In genomic region chr20:2385026-2385425, GRCh38 we compare ENCODE assay signal across 20 cellular contexts. TPM values are rescaled to one million over a fixed set of nuclear protein-coding genes. Genes with fewer than 3 reads are reported as not detected.
DNase-seq lines count a peak whose midpoint lies in the region; ATAC-seq, FAIRE-seq and TF ChIP-seq lines count a peak whose summit lies in the region.
"Had no signal": no experiment of that assay in that cellular context is flagged by ENCODE, and none has a peak within 500 bp of the region (broad histone marks: within the 10 kb centered on the region; RNA-seq: fewer than 3 reads in every experiment).

No MANE protein-coding gene starts in this region.

- H3K27me3 Mint-ChIP-seq in activated CD8-positive, alpha-beta memory T cell treated with anti-CD3 and anti-CD28 coated beads, Interleukin-2, amount 10 ng/mL, durations not matched to agents 7 days and 5 days, result peaks cover 3% of the 10 kb centered on the region

- H4K20me1 ChIP-seq in keratinocyte (ENCODE audit: control insufficient read depth, extremely low read depth, insufficient read depth, low read length), result no peaks in the 10 kb centered on the region
- no peaks in the 10 kb centered on the region for H4K20me1 ChIP-seq in mammary epithelial cell (ENCODE audit: insufficient read depth, low read length)

- dilution Hi-C loops in keratinocyte (cut with MboI; ENCODE audit: extremely low pct_ligation_motif_present, low sequenced_read_pairs) (no loop called here), mammary epithelial cell (cut with HindIII; ENCODE audit: low sequenced_read_pairs) (no loop called here)

- no TSS peak for BruUV-seq in mammary epithelial cell (replicated peaks; lab: Mats Ljungman, UMichigan)

- no peak overlapping the region for H3K4me2 ChIP-seq in keratinocyte (ENCODE audit: control insufficient read depth, extremely low read depth, insufficient read depth, low read depth, low read length)
- no peak overlapping the region for H3K4me2 ChIP-seq in mammary epithelial cell (ENCODE audit: insufficient read depth, low read depth, low read length)
- H3K4me2 ChIP-seq: GM23338 had no signal

- intact Hi-C loops in mammary epithelial cell (cut with micrococcal nuclease), result no loop called here

- H3K79me2 ChIP-seq in keratinocyte (ENCODE audit: control insufficient read depth, insufficient read depth, low read length) (no peaks in the 10 kb centered on the region), mammary epithelial cell (ENCODE audit: insufficient read depth, low read length) (no peaks in the 10 kb centered on the region)

- no peak for TF ChIP-seq CTCF in RWPE2 (IDR thresholded peaks at IDR 0.05; ENCODE audit: poor library complexity, severe bottlenecking)
- no peak for TF ChIP-seq CTCF in keratinocyte (optimal IDR thresholded peaks at IDR 0.05 in 1 of 3, IDR thresholded peaks at IDR 0.05 in 1 of 3, conservative IDR thresholded peaks at IDR 0.05 in 1 of 3; ENCODE audit: extremely low read depth in 1 of 3, insufficient read depth in 2 of 3, low read length in 3 of 3)
- no peak for TF ChIP-seq CTCF in mammary epithelial cell (conservative IDR thresholded peaks at IDR 0.05 in 1 of 2, IDR thresholded peaks at IDR 0.05 in 1 of 2; ENCODE audit: extremely low read depth in 1 of 2, insufficient read depth in 1 of 2, low read depth in 1 of 2, low read length in 2 of 2)
- no peak for TF ChIP-seq CTCF in right atrium auricular region (IDR thresholded peaks at IDR 0.05)

- WGBS in mammary epithelial cell (ENCODE audit: low coverage, missing lambda C conversion rate), result 70% methylated on average over 5 of the region's 5 CpGs

- in situ Hi-C loops in mammary epithelial cell (cut with MboI; ENCODE audit: low sequenced_read_pairs in 2 of 2), result no loop called here

- H3K9ac ChIP-seq in keratinocyte (ENCODE audit: control insufficient read depth, extremely low read depth, insufficient read depth, low read length) (no peak overlapping the region), mammary epithelial cell (ENCODE audit: insufficient read depth, low read length) (no peak overlapping the region)

- peaks cover 8% of the 10 kb centered on the region for H3K4me1 Mint-ChIP-seq in activated CD8-positive, alpha-beta memory T cell treated with anti-CD3 and anti-CD28 coated beads, Interleukin-2, amount 10 ng/mL, durations not matched to agents 7 days and 5 days

- no peaks in the 10 kb centered on the region for H3K36me3 Mint-ChIP-seq in activated CD8-positive, alpha-beta memory T cell treated with anti-CD3 and anti-CD28 coated beads, Interleukin-2, amount 10 ng/mL, durations not matched to agents 7 days and 5 days

- H3K27ac Mint-ChIP-seq in activated CD8-positive, alpha-beta memory T cell treated with anti-CD3 and anti-CD28 coated beads, Interleukin-2, amount 10 ng/mL, durations not matched to agents 7 days and 5 days, result no peak overlapping the region
- H3K27ac Mint-ChIP-seq: GM23338 had no signal

- H3K4me3 ChIP-seq in RWPE2 (ENCODE audit: severe bottlenecking) (no peak overlapping the region), keratinocyte (ENCODE audit: control insufficient read depth in 2 of 3, extremely low read depth in 1 of 3, insufficient read depth in 2 of 3, low read depth in 1 of 3, low read length in 3 of 3) (no peak overlapping the region), mammary epithelial cell (replicated peaks in 1 of 3; ENCODE audit: insufficient read depth in 1 of 3, low read depth in 2 of 3, low read length in 3 of 3) (no peak overlapping the region), right atrium auricular region (no peak overlapping the region)
- H3K4me3 ChIP-seq: GM12878, GM23338 had no signal

- DNase-seq in activated CD8-positive, alpha-beta memory T cell treated with anti-CD3 and anti-CD28 coated beads, Interleukin-2, amount 50 U/mL, for 48 hours, result peak; percentile 20
- no peak for DNase-seq in activated CD8-positive, alpha-beta memory T cell treated with anti-CD3 and anti-CD28 coated beads, Interleukin-2, amount 10 ng/mL, durations not matched to agents 7 days and 5 days
- DNase-seq in RWPE2 (ENCODE audit: low spot score), result no peak
- DNase-seq in keratinocyte (ENCODE audit: low read depth, low spot score), result no peak
- DNase-seq in central memory CD4-positive, alpha-beta T cell, result no peak
- no peak for DNase-seq in mammary epithelial cell
- no peak for DNase-seq in right atrium auricular region (ENCODE audit: low spot score)
- DNase-seq: 8988T, Karpas-422, NCI-H1105 treated with DMSO at 0.1 percent for 48 hours, NCI-H187, NCI-H446, NCI-H748 treated with DMSO at 0.1 percent for 48 hours had no signal

- no peaks in the 10 kb centered on the region for H3K9me1 ChIP-seq in keratinocyte (ENCODE audit: control insufficient read depth, extremely low read depth, insufficient read depth, low read length)

- FAIRE-seq in keratinocyte (lab: Jason Lieb, UNC), result peak; percentile 81
- FAIRE-seq: GM12878, GM18507, GM19239 had no signal

- H3K36me3 ChIP-seq in RWPE2 (ENCODE audit: low read depth) (no peaks in the 10 kb centered on the region), keratinocyte (ENCODE audit: control insufficient read depth in 2 of 2, extremely low read depth in 1 of 2, insufficient read depth in 2 of 2, low read length in 2 of 2) (no peaks in the 10 kb centered on the region), mammary epithelial cell (ENCODE audit: insufficient read depth, low read length) (no peaks in the 10 kb centered on the region), right atrium auricular region (no peaks in the 10 kb centered on the region)

- no peaks in the 10 kb centered on the region for H3K9me3 Mint-ChIP-seq in activated CD8-positive, alpha-beta memory T cell treated with anti-CD3 and anti-CD28 coated beads, Interleukin-2, amount 10 ng/mL, durations not matched to agents 7 days and 5 days (ENCODE audit: low read depth)

- CTCF ChIA-PET in activated CD8-positive, alpha-beta memory T cell treated with anti-CD3 and anti-CD28 coated beads, Interleukin-2, amount 10 ng/mL, durations not matched to agents 7 days and 5 days (lab: Charles Lee), result interaction anchor here (0.6 kb wide), 1 partner anchor 436 kb away, joined by 3 read pairs; no protein-coding TSS in a partner anchor
- CTCF ChIA-PET in mammary epithelial cell (lab: Charles Lee; ENCODE audit: low non-redundant PET), result no interaction called here

- H3K4me3 Mint-ChIP-seq in activated CD8-positive, alpha-beta memory T cell treated with anti-CD3 and anti-CD28 coated beads, Interleukin-2, amount 10 ng/mL, durations not matched to agents 7 days and 5 days, result no peak overlapping the region
- H3K4me3 Mint-ChIP-seq: GM23338 had no signal

- H3K27me3 ChIP-seq in RWPE2 (ENCODE audit: insufficient read depth, poor library complexity, severe bottlenecking) (no peaks in the 10 kb centered on the region), keratinocyte (ENCODE audit: control insufficient read depth, extremely low read depth, insufficient read depth, low read length) (no peaks in the 10 kb centered on the region), mammary epithelial cell (ENCODE audit: insufficient read depth, low read length) (no peaks in the 10 kb centered on the region), right atrium auricular region (no peaks in the 10 kb centered on the region)

- ATAC-seq in activated CD8-positive, alpha-beta memory T cell treated with anti-CD3 and anti-CD28 coated beads, Interleukin-2, amount 10 ng/mL, durations not matched to agents 7 days and 5 days, result no peak
- ATAC-seq in RWPE2 (ENCODE audit: low read depth), result no peak
- no peak for ATAC-seq in GM21825 (IDR thresholded peaks at IDR 0.05; ENCODE audit: unreplicated experiment)
- ATAC-seq: GM12878, GM23338 had no signal

- peak overlapping the region; percentile 84 for H3K27ac ChIP-seq in RWPE2 (ENCODE audit: poor library complexity, severe bottlenecking)
- no peak overlapping the region for H3K27ac ChIP-seq in keratinocyte (ENCODE audit: control insufficient read depth, insufficient read depth, low read length)
- H3K27ac ChIP-seq in mammary epithelial cell (ENCODE audit: insufficient read depth, low read depth, low read length), result no peak overlapping the region
- H3K27ac ChIP-seq in right atrium auricular region, result no peak overlapping the region
- H3K27ac ChIP-seq: C4-2B had no signal

- H3K9me3 ChIP-seq in RWPE2 (ENCODE audit: severe bottlenecking) (no peaks in the 10 kb centered on the region), keratinocyte (ENCODE audit: control insufficient read depth, low read depth, low read length) (peaks cover 4% of the 10 kb centered on the region), mammary epithelial cell (replicated peaks; ENCODE audit: insufficient read depth, low read length) (peaks cover 13% of the 10 kb centered on the region), right atrium auricular region (peaks cover 0 to 17% of the 10 kb centered on the region in 2 donors)

- H2AFZ ChIP-seq in keratinocyte (ENCODE audit: control insufficient read depth, low read length) (no peak overlapping the region), mammary epithelial cell (ENCODE audit: low read depth, low read length) (no peak overlapping the region)
- H2AFZ ChIP-seq: GM23338 had no signal

- peaks cover 21% of the 10 kb centered on the region for H3K4me1 ChIP-seq in RWPE2 (ENCODE audit: insufficient read depth, poor library complexity, severe bottlenecking)
- H3K4me1 ChIP-seq in keratinocyte (ENCODE audit: control insufficient read depth, extremely low read depth, insufficient read depth, low read length), result peaks cover 41% of the 10 kb centered on the region
- peaks cover 38% of the 10 kb centered on the region for H3K4me1 ChIP-seq in mammary epithelial cell (ENCODE audit: insufficient read depth, low read length)
- no peaks in the 10 kb centered on the region for H3K4me1 ChIP-seq in right atrium auricular region

RNA-seq across cellular contexts. Expression of gene TGM6, which starts 4.3 kb away (rescaled TPM):
- not detected for total RNA-seq in activated CD8-positive, alpha-beta memory T cell treated with anti-CD3 and anti-CD28 coated beads, Interleukin-2, amount 10 ng/mL, durations not matched to agents 7 days and 5 days
- polyA plus RNA-seq in keratinocyte (not detected in 3 replicates), mammary epithelial cell (not detected)
- not detected for polyA plus RNA-seq in keratinocyte (2011; ENCODE audit: low read depth)
- not detected in 2 replicates for polyA plus RNA-seq in keratinocyte (2011; cell fraction: cytosol; rRNA removed)
- polyA plus RNA-seq in keratinocyte (2011; cell fraction: nucleus; rRNA removed), result not detected in 2 replicates
- not detected in 2 replicates for polyA plus RNA-seq in keratinocyte (2012; ENCODE audit: low replicate concordance)
- polyA minus RNA-seq in keratinocyte (not detected in 3 replicates), mammary epithelial cell (not detected)
- polyA minus RNA-seq in keratinocyte (2011; cell fraction: cytosol; rRNA and poly(A)+ RNA removed), result not detected
- not detected in 2 replicates for polyA minus RNA-seq in keratinocyte (2011; cell fraction: nucleus; rRNA and poly(A)+ RNA removed)
- total RNA-seq in mammary epithelial cell (not detected), right atrium auricular region (not detected)
- total RNA-seq: G401, GM12878, GM23338 had no signal
- polyA plus RNA-seq: GM12878, GM23338 had no signal
